In genomic region chr19:16836906-16837362, GRCh38 we compare ENCODE assay signal across 28 cellular contexts. TPM values are rescaled to one million over a fixed set of nuclear protein-coding genes. Genes with fewer than 3 reads are reported as not detected.
A peak's percentile ranks its signal among the peaks of the same experiment; 100 is the strongest.
DNase-seq lines count a peak whose midpoint lies in the region; ATAC-seq and TF ChIP-seq lines count a peak whose summit lies in the region.
"Had no signal": no experiment of that assay in that cellular context is flagged by ENCODE, and none has a peak within 500 bp of the region (broad histone marks: within the 10 kb centered on the region; RNA-seq: fewer than 3 reads in every experiment).

No MANE protein-coding gene starts in this region.

- H3K27me3 ChIP-seq in BLaER1 (no peaks in the 10 kb centered on the region), GM23338 (ENCODE audit: insufficient read depth) (no peaks in the 10 kb centered on the region), PC-9 (ENCODE audit: insufficient read depth, low read depth) (no peaks in the 10 kb centered on the region)
- H3K27me3 ChIP-seq: cardiac muscle cell, dorsolateral prefrontal cortex, SJCRH30, upper lobe of right lung had no signal

- H3K4me3 ChIP-seq in BLaER1 (no peak overlapping the region), GM23338 (no peak overlapping the region), PC-9 (no peak overlapping the region)
- H3K4me3 ChIP-seq: cardiac muscle cell, SJCRH30, skin epidermis, upper lobe of right lung had no signal

- H3K9ac ChIP-seq in BLaER1 = no peak overlapping the region

- H3K9me3 Mint-ChIP-seq in GM23338 = no peaks in the 10 kb centered on the region
- no peaks in the 10 kb centered on the region for H3K9me3 Mint-ChIP-seq in naive B cell
- H3K9me3 Mint-ChIP-seq: activated CD4-positive, alpha-beta memory T cell treated with anti-CD3 and anti-CD28 coated beads, Interleukin-2, amount 10 ng/mL, durations not matched to agents 7 days and 5 days; activated naive CD4-positive, alpha-beta T cell treated with anti-CD3 and anti-CD28 coated beads for 36 hours; natural killer cell had no signal

- CTCF ChIA-PET in PC-9 (lab: Charles Lee) = no interaction called here

- H3F3A ChIP-seq in GM23338 (replicated peaks; ENCODE audit: low read depth) = no peaks in the 10 kb centered on the region
- peaks cover 4% of the 10 kb centered on the region; the same call in 1 of the 2 replicates for H3F3A ChIP-seq in PC-9 (ENCODE audit: insufficient read depth, low read depth)

- DNase-seq in GM23338 (ENCODE audit: low spot score) (no peak), brain pericyte (ENCODE audit: low read depth, low spot score) (peak; percentile 22), naive B cell (no peak), NCI-H146 (lab: John Stamatoyannopoulos, UW) (no peak), NCI-H446 treated with DMSO at 0.1 percent for 48 hours (lab: John Stamatoyannopoulos, UW) (no peak), PC-9 (no peak), cerebellum (ENCODE audit: low spot score) (no peak)
- DNase-seq: activated CD4-positive, alpha-beta memory T cell treated with anti-CD3 and anti-CD28 coated beads, Interleukin-2, amount 10 ng/mL, durations not matched to agents 7 days and 5 days; activated naive CD4-positive, alpha-beta T cell treated with anti-CD3 and anti-CD28 coated beads for 36 hours; amygdala; COR-L47; dorsolateral prefrontal cortex; HCEC 1CT; islet precursor cell; KG1; MM.1S; natural killer cell; NCI-H1417; NCI-H345; NCI-H748 treated with DMSO at 0.1 percent for 48 hours; SJCRH30; stimulated activated CD8-positive, alpha-beta memory T cell treated with anti-CD3 and anti-CD28 coated beads, Interleukin-4, amount 100 ng/mL, for 48 hours; upper lobe of right lung had no signal

- H4K20me1 ChIP-seq in BLaER1 (peaks cover 52% of the 10 kb centered on the region; the same call in 1 of the 2 replicates), GM23338 (replicated peaks; ENCODE audit: insufficient read depth) (peaks cover 11% of the 10 kb centered on the region; the same call in 1 of the 2 replicates), PC-9 (ENCODE audit: insufficient read depth) (peaks cover 18% of the 10 kb centered on the region)

- H3K4me2 ChIP-seq in BLaER1 = no peak overlapping the region
- H3K4me2 ChIP-seq in GM23338 = no peak overlapping the region
- no peak overlapping the region for H3K4me2 ChIP-seq in PC-9

- H3K27ac Mint-ChIP-seq in GM23338 (0 out of 2 replicates have a peak overlapping the region, but pooled peaks have one; percentile 58), naive B cell (peak overlapping the region in 4 of 6 donors; percentile 17 to 82 (median 32))
- H3K27ac Mint-ChIP-seq: activated CD4-positive, alpha-beta memory T cell treated with anti-CD3 and anti-CD28 coated beads, Interleukin-2, amount 10 ng/mL, durations not matched to agents 7 days and 5 days; activated naive CD4-positive, alpha-beta T cell treated with anti-CD3 and anti-CD28 coated beads for 36 hours had no signal

- H2AFZ ChIP-seq in GM23338 = no peak overlapping the region
- H2AFZ ChIP-seq in PC-9 = no peak overlapping the region

- no TSS peak for BruUV-seq in PC-9 (replicated peaks; lab: Mats Ljungman, UMichigan)

- H3K27ac ChIP-seq in BLaER1 (peak overlapping the region; percentile 37; the same call in 1 of the 2 replicates), GM23338 (ENCODE audit: low read depth) (no peak overlapping the region), PC-9 (no peak overlapping the region)
- H3K27ac ChIP-seq: cardiac muscle cell, SJCRH30, upper lobe of right lung had no signal

- ATAC-seq in GM23338 = no peak
- no peak for ATAC-seq in naive B cell (ENCODE audit: low read depth in 2 of 2)

- H3K79me2 ChIP-seq in GM23338 (replicated peaks; ENCODE audit: insufficient read depth) = peaks cover 27% of the 10 kb centered on the region
- peaks cover 4% of the 10 kb centered on the region; the same call in 1 of the 2 replicates for H3K79me2 ChIP-seq in PC-9 (ENCODE audit: low read depth)

- H3K36me3 ChIP-seq in BLaER1 = peaks cover 100% of the 10 kb centered on the region
- peaks cover 27% of the 10 kb centered on the region for H3K36me3 ChIP-seq in GM23338 (ENCODE audit: insufficient read depth)
- peaks cover 32% of the 10 kb centered on the region for H3K36me3 ChIP-seq in PC-9 (ENCODE audit: low read depth)

- no peaks in the 10 kb centered on the region for H3K9me3 ChIP-seq in BLaER1
- H3K9me3 ChIP-seq in PC-9 (ENCODE audit: insufficient read depth, low read depth) = no peaks in the 10 kb centered on the region
- H3K9me3 ChIP-seq: SJCRH30, upper lobe of right lung had no signal

- H3K36me3 Mint-ChIP-seq in GM23338 (ENCODE audit: low read depth) (peaks cover 79% of the 10 kb centered on the region), naive B cell (peaks cover 17% of the 10 kb centered on the region in 2 donors)

- TF ChIP-seq CTCF in GM23338 (conservative IDR thresholded peaks at IDR 0.05; ENCODE audit: low read depth in 2 of 2) = no peak; a peak in 1 of 4 replicates
- TF ChIP-seq CTCF in PC-9 (conservative IDR thresholded peaks at IDR 0.05) = no peak

- H3K4me1 ChIP-seq in BLaER1 = peaks cover 53% of the 10 kb centered on the region
- no peaks in the 10 kb centered on the region for H3K4me1 ChIP-seq in GM23338 (ENCODE audit: insufficient read depth)
- no peaks in the 10 kb centered on the region for H3K4me1 ChIP-seq in PC-9 (replicated peaks; ENCODE audit: insufficient read depth)
- H3K4me1 ChIP-seq: SJCRH30, upper lobe of right lung had no signal

- intact Hi-C loops in PC-9 (cut with micrococcal nuclease; ENCODE audit: unreplicated experiment) = no loop called here

- no peaks in the 10 kb centered on the region; the same call in 2 of the 3 replicates for H3K4me1 Mint-ChIP-seq in GM23338
- H3K4me1 Mint-ChIP-seq in naive B cell = peaks cover 32 to 54% (median 35%) of the 10 kb centered on the region in 3 donors

- H3K9me2 ChIP-seq in GM23338 (ENCODE audit: insufficient read depth) (no peaks in the 10 kb centered on the region), PC-9 (ENCODE audit: insufficient read depth) (no peaks in the 10 kb centered on the region)

- H3K27me3 Mint-ChIP-seq in GM23338 (ENCODE audit: insufficient read depth, low read depth, poor library complexity) (peaks cover 6% of the 10 kb centered on the region), naive B cell (no peaks in the 10 kb centered on the region)
- H3K27me3 Mint-ChIP-seq: activated CD4-positive, alpha-beta memory T cell treated with anti-CD3 and anti-CD28 coated beads, Interleukin-2, amount 10 ng/mL, durations not matched to agents 7 days and 5 days had no signal

- no peak overlapping the region for H3K4me3 Mint-ChIP-seq in GM23338
- H3K4me3 Mint-ChIP-seq in naive B cell = no peak overlapping the region
- H3K4me3 Mint-ChIP-seq: activated CD4-positive, alpha-beta memory T cell treated with anti-CD3 and anti-CD28 coated beads, Interleukin-2, amount 10 ng/mL, durations not matched to agents 7 days and 5 days; activated naive CD4-positive, alpha-beta T cell treated with anti-CD3 and anti-CD28 coated beads for 36 hours; natural killer cell had no signal

- POLR2A ChIA-PET in PC-9 (lab: Charles Lee; ENCODE audit: unreplicated experiment) = no interaction called here

TF ChIP-seq in GM23338, 12 proteins besides CTCF, POLR2A, EP300 and RAD21:
- TF ChIP-seq NANOG (IDR thresholded peaks at IDR 0.05; ENCODE audit: borderline replicate concordance) (no peak), STAT1 (IDR thresholded peaks at IDR 0.05; ENCODE audit: unreplicated experiment) (no peak), EZH2phosphoT487 (IDR thresholded peaks at IDR 0.05; ENCODE audit: unreplicated experiment) (no peak), POLR2AphosphoS5 (IDR thresholded peaks at IDR 0.05; ENCODE audit: low read depth) (no peak), ZNF331 (CRISPR knock-in tag; IDR thresholded peaks at IDR 0.05; ENCODE audit: low read depth) (no peak), EZH2 (IDR thresholded peaks at IDR 0.05; ENCODE audit: low read depth, unreplicated experiment) (no peak), JUNB (IDR thresholded peaks at IDR 0.05; ENCODE audit: unreplicated experiment) (no peak), ETS1 (IDR thresholded peaks at IDR 0.05) (no peak), ZNF114 (CRISPR knock-in tag; IDR thresholded peaks at IDR 0.05) (no peak)

RNA-seq across cellular contexts. Expression of gene SIN3B, which starts 7.7 kb away (rescaled TPM):
- 68.6 and 80.0 TPM in 2 replicates for total RNA-seq in GM23338 (2014; rRNA removed; shearing (Covaris generic))
- polyA plus RNA-seq in GM23338 (2016; fragmentation: Nextera tagmentation; extraction: Ambion mirVana) = 36.0 and 37.6 TPM in 2 replicates
- 10 to 100 TPM in 2 of 6 donors, 1 to 10 TPM in 4; 4.8 to 13.0 (median 6.8) TPM for polyA plus RNA-seq in naive B cell (ENCODE audit: low read depth in 6 of 6)
- total RNA-seq in PC-9 (2021) = 72.6 and 83.8 TPM in 2 replicates
- total RNA-seq in cerebellum = 61.6 TPM

RNA-seq across cellular contexts. Expression of gene F2RL3, which starts 51.9 kb away (rescaled TPM):
- not detected in 2 replicates for total RNA-seq in GM23338 (2014; rRNA removed; shearing (Covaris generic))
- polyA plus RNA-seq in GM23338 (2016; fragmentation: Nextera tagmentation; extraction: Ambion mirVana) (0.14 TPM in 1 of 2 replicates, not detected in the other), naive B cell (ENCODE audit: low read depth in 6 of 6) (under 1 TPM in 1 of 6 donors, not detected in 5; 0.17 TPM)
- total RNA-seq in PC-9 (2021) (not detected in 2 replicates), cerebellum (0.09 TPM)
- total RNA-seq: activated naive CD4-positive, alpha-beta T cell treated with anti-CD3 and anti-CD28 coated beads for 36 hours; renal cortical epithelial cell had no signal
- polyA plus RNA-seq: BJ had no signal
